In genomic region chr1:110915804-110916203, GRCh38 we compare ENCODE assay signal across 21 cellular contexts. TPM values are rescaled to one million over a fixed set of nuclear protein-coding genes. Genes with fewer than 3 reads are reported as not detected.
"Had no signal": no experiment of that assay in that cellular context is flagged by ENCODE, and none has a peak within 500 bp of the region (broad histone marks: within the 10 kb centered on the region; RNA-seq: fewer than 3 reads in every experiment).

No MANE protein-coding gene starts in this region.

- H3K27me3 Mint-ChIP-seq: activated naive CD8-positive, alpha-beta T cell; activated T-cell treated with anti-CD3 and anti-CD28 coated beads, Interleukin-2, amount 50 U/mL, for 24 hours had no signal

- H3K9me3 ChIP-seq: adrenal gland, Peyer's patch had no signal

- H3K4me1 ChIP-seq: adrenal gland had no signal

- ATAC-seq: T-cell had no signal

- FAIRE-seq: bronchial epithelial cell had no signal

- H3K27ac Mint-ChIP-seq: activated naive CD4-positive, alpha-beta T cell treated with anti-CD3 and anti-CD28 coated beads for 36 hours had no signal

- H3K27ac ChIP-seq: adrenal gland, Peyer's patch had no signal

- DNase-seq: activated CD4-positive, alpha-beta T cell treated with anti-CD3 and anti-CD28 coated beads for 4 hours; activated CD8-positive, alpha-beta memory T cell treated with anti-CD3 and anti-CD28 coated beads, Interleukin-2, amount 10 ng/mL, durations not matched to agents 7 days and 5 days; activated gamma-delta T cell; activated naive CD4-positive, alpha-beta T cell treated with anti-CD3 and anti-CD28 coated beads for 36 hours; activated T-cell treated with anti-CD3 and anti-CD28 coated beads, Interleukin-2, amount 50 U/mL, for 24 hours; adrenal gland; anterior cingulate cortex; central memory CD4-positive, alpha-beta T cell; Karpas-422; NCI-H1105 treated with DMSO at 0.1 percent for 48 hours; NCI-H1436 treated with DMSO at 0.1 percent for 48 hours; NCI-H187 treated with DMSO at 0.1 percent for 48 hours; NCI-H2081 treated with DMSO at 0.1 percent for 48 hours; NCI-H446; NCI-H524; Peyer's patch; SHP77; T-cell had no signal

- H3K4me3 ChIP-seq: adrenal gland, Peyer's patch had no signal

- H3K36me3 ChIP-seq: adrenal gland, Peyer's patch had no signal

- H3K27me3 ChIP-seq: adrenal gland, Peyer's patch had no signal

- H3K4me3 Mint-ChIP-seq: activated naive CD4-positive, alpha-beta T cell treated with anti-CD3 and anti-CD28 coated beads for 36 hours had no signal

RNA-seq across cellular contexts. Expression of gene CD53, which starts 42.9 kb away (rescaled TPM):
- total RNA-seq: bronchial epithelial cell, SK-MEL-5 had no signal
